ENCODE assay signal across 2 cellular contexts in genomic region chr19:1830978-1831377, GRCh38.
TF ChIP-seq lines count a peak whose summit lies in the region.

No MANE protein-coding gene starts in this region.

TF ChIP-seq in IMR-90, 13 proteins besides CTCF, POLR2A, EP300 and RAD21:
- TF ChIP-seq MAZ (IDR thresholded peaks at IDR 0.05; ENCODE audit: borderline replicate concordance, low read depth, low read length) (no peak), CHD1 (IDR thresholded peaks at IDR 0.05; ENCODE audit: low read depth, low read length) (no peak), ELK1 (IDR thresholded peaks at IDR 0.05; ENCODE audit: borderline replicate concordance, low read depth, low read length) (no peak), MAFK (IDR thresholded peaks at IDR 0.05; ENCODE audit: low read depth, low read length) (no peak), BHLHE40 (IDR thresholded peaks at IDR 0.05; ENCODE audit: low read depth, low read length) (no peak), FOS (IDR thresholded peaks at IDR 0.05; ENCODE audit: low read depth, low read length) (no peak), SMC3 (IDR thresholded peaks at IDR 0.05; ENCODE audit: low read depth, low read length) (no peak), NFE2L2 (IDR thresholded peaks at IDR 0.05; ENCODE audit: low read depth, low read length) (no peak), RCOR1 (IDR thresholded peaks at IDR 0.05; ENCODE audit: insufficient replicate concordance, low read length) (no peak), USF2 (IDR thresholded peaks at IDR 0.05; ENCODE audit: low read depth, low read length) (no peak), CEBPB (IDR thresholded peaks at IDR 0.05; ENCODE audit: low read depth, low read length) (no peak), RFX5 (IDR thresholded peaks at IDR 0.05; ENCODE audit: low read depth, low read length) (no peak), MXI1 (IDR thresholded peaks at IDR 0.05; ENCODE audit: borderline replicate concordance, low read depth, low read length) (no peak)

TF ChIP-seq in H1, 55 proteins besides CTCF, POLR2A, EP300 and RAD21:
- TF ChIP-seq SP4 (IDR thresholded peaks at IDR 0.05; ENCODE audit: low read length) (no peak), CREB1 (IDR thresholded peaks at IDR 0.05) (no peak), KDM1A (IDR thresholded peaks at IDR 0.05; ENCODE audit: borderline replicate concordance, low read length) (no peak), TCF12 (IDR thresholded peaks at IDR 0.05; ENCODE audit: low read depth, low read length) (no peak), BACH1 (IDR thresholded peaks at IDR 0.05; ENCODE audit: low read length) (no peak), RBBP5 (IDR thresholded peaks at IDR 0.05; ENCODE audit: borderline replicate concordance, low read depth, low read length) (no peak), NRF1 (IDR thresholded peaks at IDR 0.05; ENCODE audit: low read depth, low read length) (no peak), JUND (IDR thresholded peaks at IDR 0.05; ENCODE audit: low read length) (no peak), RNF2 (IDR thresholded peaks at IDR 0.05; ENCODE audit: borderline replicate concordance, low read depth, low read length, missing control alignments, poor library complexity, severe bottlenecking) (no peak), TAF7 (optimal IDR thresholded peaks at IDR 0.05; ENCODE audit: borderline replicate concordance, low read depth, low read length) (no peak)
